In the genomic region with DNA sequence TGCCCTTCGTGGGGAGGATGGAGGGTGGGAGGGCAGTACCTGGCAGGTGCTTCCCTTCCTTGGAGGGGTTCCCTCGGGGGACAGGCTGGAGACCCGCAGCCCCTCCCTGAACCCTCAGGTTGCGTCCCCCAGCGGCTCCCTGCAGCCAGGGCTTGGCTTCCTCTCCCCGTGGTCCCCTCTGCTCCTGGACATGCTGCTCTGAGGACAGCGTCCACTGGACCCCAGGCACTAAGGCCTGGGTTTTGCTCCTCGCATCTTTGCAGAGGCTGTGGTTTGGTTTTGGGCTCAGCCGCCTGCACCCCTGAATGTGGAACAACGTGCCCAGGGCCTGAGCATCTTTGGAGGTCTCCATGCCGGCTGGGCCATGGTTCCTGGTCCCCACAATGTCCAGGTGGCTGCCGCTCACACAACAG, we compare ENCODE assay signal across 23 cellular contexts.
"Had no signal": no experiment of that assay in that cellular context is flagged by ENCODE, and none has a peak within 500 bp of the region (broad histone marks: within the 10 kb centered on the region; RNA-seq: fewer than 3 reads in every experiment).

No MANE protein-coding gene starts in this region.

- H3K4me2 ChIP-seq: smooth muscle cell had no signal

- H3K4me3 ChIP-seq: pancreas, right lobe of liver, smooth muscle cell, stomach, tibial nerve, upper lobe of left lung had no signal

- ATAC-seq: effector memory CD8-positive, alpha-beta T cell; natural killer cell treated with Interleukin-12 subunit alpha and Interleukin-12 subunit beta and Interleukin-15 and Interleukin-18, amount 100 ng/mL, for 72 hours; pancreas; right lobe of liver; stimulated activated effector memory CD8-positive, alpha-beta T cell treated with anti-CD3 and anti-CD28 coated beads, Interleukin-12 subunit alpha, Interleukin-12 subunit beta, amount 100 ng/mL, for 72 hours had no signal

- FAIRE-seq: frontal cortex, keratinocyte, pancreas, urothelium cell line had no signal

- H3K36me3 ChIP-seq: pancreas, right lobe of liver, stomach, tibial nerve, upper lobe of left lung had no signal

- H3K4me3 Mint-ChIP-seq: effector memory CD8-positive, alpha-beta T cell; natural killer cell treated with Interleukin-12 subunit alpha and Interleukin-12 subunit beta and Interleukin-15 and Interleukin-18, amount 100 ng/mL, for 72 hours; stimulated activated effector memory CD8-positive, alpha-beta T cell treated with anti-CD3 and anti-CD28 coated beads, Interleukin-12 subunit alpha, Interleukin-12 subunit beta, amount 100 ng/mL, for 72 hours had no signal

- H3K9me3 ChIP-seq: pancreas had no signal

- H3K27me3 Mint-ChIP-seq: effector memory CD8-positive, alpha-beta T cell had no signal

- H3K27ac Mint-ChIP-seq: effector memory CD8-positive, alpha-beta T cell; natural killer cell treated with Interleukin-12 subunit alpha and Interleukin-12 subunit beta and Interleukin-15 and Interleukin-18, amount 100 ng/mL, for 72 hours had no signal

- H3K36me3 Mint-ChIP-seq: stimulated activated effector memory CD8-positive, alpha-beta T cell treated with anti-CD3 and anti-CD28 coated beads, Interleukin-12 subunit alpha, Interleukin-12 subunit beta, amount 100 ng/mL, for 72 hours had no signal

- DNase-seq: caudate nucleus; cerebellar nuclear complex; cortex of kidney; effector memory CD8-positive, alpha-beta T cell; mesenchymal stem cell; midbrain; occipital lobe; pancreas; retina; right lobe of liver; stimulated activated CD4-positive, alpha-beta T cell treated with anti-CD3 and anti-CD28 coated beads, Interleukin-12 subunit alpha, Interleukin-12 subunit beta, amount 100 ng/mL, for 4 hours; stimulated activated CD4-positive, alpha-beta T cell treated with anti-CD3 and anti-CD28 coated beads, Interleukin-1b, Interleukin-23, amount 100 ng/mL, for 48 hours; stimulated activated CD4-positive, alpha-beta T cell treated with anti-CD3 and anti-CD28 coated beads, Interleukin-4, amount 100 ng/mL, for 1 hour; stimulated activated naive CD4-positive, alpha-beta T cell treated with Interleukin-2 at 50 U/mL for 16 hours; stomach; upper lobe of left lung had no signal

- H3K4me1 ChIP-seq: pancreas, right lobe of liver had no signal

- H3K27me3 ChIP-seq: pancreas, right lobe of liver, stomach, tibial nerve, upper lobe of left lung had no signal

- H3K27ac ChIP-seq: pancreas, right lobe of liver, stomach, tibial nerve, upper lobe of left lung had no signal
